Comparison of ENCODE assay signal across 8 cellular contexts in genomic region chr17:76272541-76273434, GRCh38. TPM values are rescaled to one million over a fixed set of nuclear protein-coding genes. Genes with fewer than 3 reads are reported as not detected.
DNase-seq lines count a peak whose midpoint lies in the region; ATAC-seq and TF ChIP-seq lines count a peak whose summit lies in the region.

No MANE protein-coding gene starts in this region.

- no peak for TF ChIP-seq CTCF in chondrocyte (IDR thresholded peaks at IDR 0.05)

- ATAC-seq in GM18502 (IDR thresholded peaks at IDR 0.05; ENCODE audit: poor library complexity, unreplicated experiment) (peak; percentile 21), HG02642 (IDR thresholded peaks at IDR 0.05; ENCODE audit: poor library complexity, unreplicated experiment) (peak; percentile 28)

- no peak overlapping the region for H3K27ac Mint-ChIP-seq in chondrocyte (ENCODE audit: unreplicated experiment)

- H3K4me3 Mint-ChIP-seq in chondrocyte (ENCODE audit: unreplicated experiment) = no peak overlapping the region

- no peaks in the 10 kb centered on the region for H3K27me3 Mint-ChIP-seq in chondrocyte (ENCODE audit: low read depth)

- H3K36me3 Mint-ChIP-seq in chondrocyte (ENCODE audit: low read depth) = peaks cover 3% of the 10 kb centered on the region

- DNase-seq in activated CD4-positive, alpha-beta T cell treated with anti-CD3 and anti-CD28 coated beads for 4 hours = peak; percentile 49 to 61
- DNase-seq in islet precursor cell (peak; percentile 69), cerebellar nuclear complex (lab: John Stamatoyannopoulos, UW) (no peak), GM03348 (ENCODE audit: low spot score) (no peak), chondrocyte (ENCODE audit: low spot score) (no peak)
- peak; percentile 67 for DNase-seq in stimulated activated naive CD4-positive, alpha-beta T cell treated with Interleukin-2 at 50 U/mL for 16 hours (lab: John Stamatoyannopoulos, UW)

- H3K9me3 Mint-ChIP-seq in chondrocyte (ENCODE audit: low read depth) = no peaks in the 10 kb centered on the region

- peaks cover 11% of the 10 kb centered on the region for H3K4me1 Mint-ChIP-seq in chondrocyte (ENCODE audit: low read depth)

RNA-seq across cellular contexts. Expression of gene UBALD2, which starts 7.6 kb away (rescaled TPM):
- total RNA-seq in chondrocyte = 6.7 to 14.1 TPM (median 13.2 TPM) in 3 replicates

RNA-seq across cellular contexts. Expression of gene RNF157, which starts 32.5 kb away (rescaled TPM):
- 1.1 to 1.5 TPM (median 1.4 TPM) in 3 replicates for total RNA-seq in chondrocyte

RNA-seq across cellular contexts. Expression of gene QRICH2, which starts 35.3 kb away (rescaled TPM):
- 4.7 to 5.2 TPM (median 5.0 TPM) in 3 replicates for total RNA-seq in chondrocyte

Comparison
In these comparisons a context has a peak if more than half of its experiments do, and no peak if none do; other contexts are left out.
1. DNase-seq: peak in activated CD4-positive, alpha-beta T cell treated with anti-CD3 and anti-CD28 coated beads for 4 hours (2 of 2), islet precursor cell (single experiment) and stimulated activated naive CD4-positive, alpha-beta T cell treated with Interleukin-2 at 50 U/mL for 16 hours (single experiment); none in cerebellar nuclear complex (0 of 2), GM03348 (single experiment) and chondrocyte (single experiment).